Comparison of ENCODE assay signal across 9 cellular contexts in the genomic region with DNA sequence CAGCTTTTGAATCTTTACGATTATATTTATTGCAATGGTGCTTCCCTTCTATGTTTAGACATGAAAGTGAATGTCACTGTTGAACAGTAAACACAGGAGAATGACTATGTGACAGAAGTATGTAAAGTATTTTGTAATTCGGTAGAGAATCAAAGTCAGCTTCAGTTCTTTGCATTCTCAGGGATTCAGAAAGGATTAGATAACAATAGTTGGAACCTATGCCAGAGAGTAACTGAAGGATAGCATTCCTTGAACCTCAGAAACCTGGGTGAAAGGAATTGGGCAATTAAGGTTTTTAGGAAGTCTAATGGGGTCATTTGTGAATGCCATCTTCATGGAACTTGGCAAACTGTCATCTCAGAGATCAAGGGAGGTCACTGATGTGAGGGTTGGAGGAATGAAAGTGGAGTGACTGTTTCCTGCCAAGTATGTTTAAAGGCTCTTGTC.
DNase-seq lines count a peak whose midpoint lies in the region; ATAC-seq, FAIRE-seq and TF ChIP-seq lines count a peak whose summit lies in the region.
"Had no signal": no experiment of that assay in that cellular context is flagged by ENCODE, and none has a peak within 500 bp of the region (broad histone marks: within the 10 kb centered on the region; RNA-seq: fewer than 3 reads in every experiment).

No MANE protein-coding gene starts in this region.

- ATAC-seq in upper lobe of right lung (peak; percentile 12), HG03520 (IDR thresholded peaks at IDR 0.05; ENCODE audit: unreplicated experiment) (no peak)
- ATAC-seq: pancreas had no signal

- intact Hi-C loops in upper lobe of right lung (cut with DNase I), result no loop called here

- no peak for TF ChIP-seq CTCF in upper lobe of right lung (IDR thresholded peaks at IDR 0.05)

- H3K4me3 ChIP-seq in upper lobe of right lung, result no peak overlapping the region
- H3K4me3 ChIP-seq: pancreas had no signal

- no peaks in the 10 kb centered on the region for H3K9me3 ChIP-seq in upper lobe of right lung
- H3K9me3 ChIP-seq: pancreas had no signal

- no peaks in the 10 kb centered on the region for H3K36me3 ChIP-seq in upper lobe of right lung
- H3K36me3 ChIP-seq: pancreas had no signal

- peaks cover 4% of the 10 kb centered on the region for H3K4me1 ChIP-seq in upper lobe of right lung
- H3K4me1 ChIP-seq: pancreas had no signal

- peak; percentile 68 for DNase-seq in HCEC 1CT
- peak; percentile 2 for DNase-seq in foreskin melanocyte
- no peak for DNase-seq in upper lobe of right lung
- no peak for DNase-seq in activated CD4-positive, alpha-beta T cell treated with anti-CD3 and anti-CD28 coated beads, Interleukin-2, amount 50 U/mL, for 48 hours
- DNase-seq in caudate nucleus (lab: John Stamatoyannopoulos, UW), result no peak
- DNase-seq: NCI-H446, pancreas had no signal

- H3K27me3 ChIP-seq in upper lobe of right lung, result no peaks in the 10 kb centered on the region
- H3K27me3 ChIP-seq: pancreas had no signal

- H3K27ac ChIP-seq in upper lobe of right lung (no peak overlapping the region), caudate nucleus (ENCODE audit: low read depth, low read length) (no peak overlapping the region)
- H3K27ac ChIP-seq: pancreas had no signal

- peak; percentile 99 for FAIRE-seq in TTC549 (lab: Jason Lieb, UNC)
- FAIRE-seq: pancreas had no signal

Comparison
In these comparisons a context has a peak if more than half of its experiments do, and no peak if none do; other contexts are left out.
1. DNase-seq: peak in HCEC 1CT (single experiment) and foreskin melanocyte (single experiment); none in upper lobe of right lung (single experiment), activated CD4-positive, alpha-beta T cell treated with anti-CD3 and anti-CD28 coated beads, Interleukin-2, amount 50 U/mL, for 48 hours (0 of 2) and caudate nucleus (0 of 61).